ENCODE assay signal across 1 cellular context in genomic region chr20:17570347-17571152, GRCh38.
TF ChIP-seq lines count a peak whose summit lies in the region.

No MANE protein-coding gene starts in this region.

TF ChIP-seq in WTC11, 78 proteins besides CTCF, POLR2A, EP300 and RAD21 (continued from another document):
- TF ChIP-seq ZNF532 (CRISPR knock-in tag; IDR thresholded peaks at IDR 0.05; ENCODE audit: borderline replicate concordance) (no peak), ZNF416 (CRISPR knock-in tag; IDR thresholded peaks at IDR 0.05) (no peak), USF2 (CRISPR knock-in tag; IDR thresholded peaks at IDR 0.05) (no peak), ATF3 (CRISPR knock-in tag; conservative IDR thresholded peaks at IDR 0.05) (no peak), CREB1 (CRISPR knock-in tag; IDR thresholded peaks at IDR 0.05) (no peak), JUN (CRISPR knock-in tag; IDR thresholded peaks at IDR 0.05) (no peak), JAZF1 (CRISPR knock-in tag; IDR thresholded peaks at IDR 0.05) (no peak), MYBL2 (CRISPR knock-in tag; IDR thresholded peaks at IDR 0.05) (peak; percentile 48; the same call in 1 of the 2 replicates), FOXK1 (CRISPR knock-in tag; IDR thresholded peaks at IDR 0.05) (no peak), KAT7 (CRISPR knock-in tag; IDR thresholded peaks at IDR 0.05; ENCODE audit: borderline replicate concordance) (0 out of 2 replicates have a peak, but pooled peaks have one; percentile 20), ZNF138 (CRISPR knock-in tag; conservative IDR thresholded peaks at IDR 0.05) (0 out of 2 replicates have a peak, but pooled peaks have one; percentile 53), ATF1 (CRISPR knock-in tag; IDR thresholded peaks at IDR 0.05) (no peak), SMAD4 (CRISPR knock-in tag; IDR thresholded peaks at IDR 0.05) (0 out of 2 replicates have a peak, but pooled peaks have one; percentile 5), ZNF232 (CRISPR knock-in tag; IDR thresholded peaks at IDR 0.05) (no peak), OVOL2 (CRISPR knock-in tag; IDR thresholded peaks at IDR 0.05; ENCODE audit: borderline replicate concordance) (no peak), EMX1 (CRISPR knock-in tag; IDR thresholded peaks at IDR 0.05) (no peak), ZNF317 (CRISPR knock-in tag; IDR thresholded peaks at IDR 0.05; ENCODE audit: borderline replicate concordance, low read depth) (no peak)
- TF ChIP-seq, protein P1, sequence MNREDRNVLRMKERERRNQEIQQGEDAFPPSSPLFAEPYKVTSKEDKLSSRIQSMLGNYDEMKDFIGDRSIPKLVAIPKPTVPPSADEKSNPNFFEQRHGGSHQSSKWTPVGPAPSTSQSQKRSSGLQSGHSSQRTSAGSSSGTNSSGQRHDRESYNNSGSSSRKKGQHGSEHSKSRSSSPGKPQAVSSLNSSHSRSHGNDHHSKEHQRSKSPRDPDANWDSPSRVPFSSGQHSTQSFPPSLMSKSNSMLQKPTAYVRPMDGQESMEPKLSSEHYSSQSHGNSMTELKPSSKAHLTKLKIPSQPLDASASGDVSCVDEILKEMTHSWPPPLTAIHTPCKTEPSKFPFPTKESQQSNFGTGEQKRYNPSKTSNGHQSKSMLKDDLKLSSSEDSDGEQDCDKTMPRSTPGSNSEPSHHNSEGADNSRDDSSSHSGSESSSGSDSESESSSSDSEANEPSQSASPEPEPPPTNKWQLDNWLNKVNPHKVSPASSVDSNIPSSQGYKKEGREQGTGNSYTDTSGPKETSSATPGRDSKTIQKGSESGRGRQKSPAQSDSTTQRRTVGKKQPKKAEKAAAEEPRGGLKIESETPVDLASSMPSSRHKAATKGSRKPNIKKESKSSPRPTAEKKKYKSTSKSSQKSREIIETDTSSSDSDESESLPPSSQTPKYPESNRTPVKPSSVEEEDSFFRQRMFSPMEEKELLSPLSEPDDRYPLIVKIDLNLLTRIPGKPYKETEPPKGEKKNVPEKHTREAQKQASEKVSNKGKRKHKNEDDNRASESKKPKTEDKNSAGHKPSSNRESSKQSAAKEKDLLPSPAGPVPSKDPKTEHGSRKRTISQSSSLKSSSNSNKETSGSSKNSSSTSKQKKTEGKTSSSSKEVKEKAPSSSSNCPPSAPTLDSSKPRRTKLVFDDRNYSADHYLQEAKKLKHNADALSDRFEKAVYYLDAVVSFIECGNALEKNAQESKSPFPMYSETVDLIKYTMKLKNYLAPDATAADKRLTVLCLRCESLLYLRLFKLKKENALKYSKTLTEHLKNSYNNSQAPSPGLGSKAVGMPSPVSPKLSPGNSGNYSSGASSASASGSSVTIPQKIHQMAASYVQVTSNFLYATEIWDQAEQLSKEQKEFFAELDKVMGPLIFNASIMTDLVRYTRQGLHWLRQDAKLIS (CRISPR knock-in tag; IDR thresholded peaks at IDR 0.05; ENCODE audit: borderline replicate concordance) = no peak
- TF ChIP-seq, protein P2, sequence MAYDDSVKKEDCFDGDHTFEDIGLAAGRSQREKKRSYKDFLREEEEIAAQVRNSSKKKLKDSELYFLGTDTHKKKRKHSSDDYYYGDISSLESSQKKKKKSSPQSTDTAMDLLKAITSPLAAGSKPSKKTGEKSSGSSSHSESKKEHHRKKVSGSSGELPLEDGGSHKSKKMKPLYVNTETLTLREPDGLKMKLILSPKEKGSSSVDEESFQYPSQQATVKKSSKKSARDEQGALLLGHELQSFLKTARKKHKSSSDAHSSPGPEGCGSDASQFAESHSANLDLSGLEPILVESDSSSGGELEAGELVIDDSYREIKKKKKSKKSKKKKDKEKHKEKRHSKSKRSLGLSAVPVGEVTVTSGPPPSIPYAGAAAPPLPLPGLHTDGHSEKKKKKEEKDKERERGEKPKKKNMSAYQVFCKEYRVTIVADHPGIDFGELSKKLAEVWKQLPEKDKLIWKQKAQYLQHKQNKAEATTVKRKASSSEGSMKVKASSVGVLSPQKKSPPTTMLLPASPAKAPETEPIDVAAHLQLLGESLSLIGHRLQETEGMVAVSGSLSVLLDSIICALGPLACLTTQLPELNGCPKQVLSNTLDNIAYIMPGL (CRISPR knock-in tag; IDR thresholded peaks at IDR 0.05) = peak; percentile 66; the same call in 1 of the 2 replicates
